1 cellular context compared by ENCODE assay signal in the genomic region with DNA sequence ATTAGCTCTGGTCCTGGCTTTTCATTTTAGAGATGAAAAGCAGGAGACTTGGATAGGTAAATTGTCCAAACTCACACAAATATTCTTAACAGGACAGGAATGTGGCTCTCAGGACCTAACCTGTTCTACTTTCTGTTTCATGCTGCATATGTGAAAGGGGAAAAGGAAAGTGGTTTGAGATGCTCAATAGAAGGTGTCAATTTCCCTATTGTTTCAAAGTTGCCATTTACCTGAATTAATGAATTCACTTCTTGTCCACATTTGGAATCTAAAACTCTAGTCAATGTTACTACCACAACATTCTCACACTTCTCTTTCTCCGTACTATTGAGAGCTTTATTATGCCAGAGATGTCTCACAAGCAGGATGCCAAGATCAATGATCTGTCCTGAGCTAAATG.
TF ChIP-seq lines count a peak whose summit lies in the region.

No MANE protein-coding gene starts in this region.

TF ChIP-seq in GM12878, 131 proteins besides CTCF, POLR2A, EP300 and RAD21:
- TF ChIP-seq, protein P1, sequence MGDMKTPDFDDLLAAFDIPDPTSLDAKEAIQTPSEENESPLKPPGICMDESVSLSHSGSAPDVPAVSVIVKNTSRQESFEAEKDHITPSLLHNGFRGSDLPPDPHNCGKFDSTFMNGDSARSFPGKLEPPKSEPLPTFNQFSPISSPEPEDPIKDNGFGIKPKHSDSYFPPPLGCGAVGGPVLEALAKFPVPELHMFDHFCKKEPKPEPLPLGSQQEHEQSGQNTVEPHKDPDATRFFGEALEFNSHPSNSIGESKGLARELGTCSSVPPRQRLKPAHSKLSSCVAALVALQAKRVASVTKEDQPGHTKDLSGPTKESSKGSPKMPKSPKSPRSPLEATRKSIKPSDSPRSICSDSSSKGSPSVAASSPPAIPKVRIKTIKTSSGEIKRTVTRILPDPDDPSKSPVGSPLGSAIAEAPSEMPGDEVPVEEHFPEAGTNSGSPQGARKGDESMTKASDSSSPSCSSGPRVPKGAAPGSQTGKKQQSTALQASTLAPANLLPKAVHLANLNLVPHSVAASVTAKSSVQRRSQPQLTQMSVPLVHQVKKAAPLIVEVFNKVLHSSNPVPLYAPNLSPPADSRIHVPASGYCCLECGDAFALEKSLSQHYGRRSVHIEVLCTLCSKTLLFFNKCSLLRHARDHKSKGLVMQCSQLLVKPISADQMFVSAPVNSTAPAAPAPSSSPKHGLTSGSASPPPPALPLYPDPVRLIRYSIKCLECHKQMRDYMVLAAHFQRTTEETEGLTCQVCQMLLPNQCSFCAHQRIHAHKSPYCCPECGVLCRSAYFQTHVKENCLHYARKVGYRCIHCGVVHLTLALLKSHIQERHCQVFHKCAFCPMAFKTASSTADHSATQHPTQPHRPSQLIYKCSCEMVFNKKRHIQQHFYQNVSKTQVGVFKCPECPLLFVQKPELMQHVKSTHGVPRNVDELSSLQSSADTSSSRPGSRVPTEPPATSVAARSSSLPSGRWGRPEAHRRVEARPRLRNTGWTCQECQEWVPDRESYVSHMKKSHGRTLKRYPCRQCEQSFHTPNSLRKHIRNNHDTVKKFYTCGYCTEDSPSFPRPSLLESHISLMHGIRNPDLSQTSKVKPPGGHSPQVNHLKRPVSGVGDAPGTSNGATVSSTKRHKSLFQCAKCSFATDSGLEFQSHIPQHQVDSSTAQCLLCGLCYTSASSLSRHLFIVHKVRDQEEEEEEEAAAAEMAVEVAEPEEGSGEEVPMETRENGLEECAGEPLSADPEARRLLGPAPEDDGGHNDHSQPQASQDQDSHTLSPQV (IDR thresholded peaks at IDR 0.05): no peak
- TF ChIP-seq, protein P2, sequence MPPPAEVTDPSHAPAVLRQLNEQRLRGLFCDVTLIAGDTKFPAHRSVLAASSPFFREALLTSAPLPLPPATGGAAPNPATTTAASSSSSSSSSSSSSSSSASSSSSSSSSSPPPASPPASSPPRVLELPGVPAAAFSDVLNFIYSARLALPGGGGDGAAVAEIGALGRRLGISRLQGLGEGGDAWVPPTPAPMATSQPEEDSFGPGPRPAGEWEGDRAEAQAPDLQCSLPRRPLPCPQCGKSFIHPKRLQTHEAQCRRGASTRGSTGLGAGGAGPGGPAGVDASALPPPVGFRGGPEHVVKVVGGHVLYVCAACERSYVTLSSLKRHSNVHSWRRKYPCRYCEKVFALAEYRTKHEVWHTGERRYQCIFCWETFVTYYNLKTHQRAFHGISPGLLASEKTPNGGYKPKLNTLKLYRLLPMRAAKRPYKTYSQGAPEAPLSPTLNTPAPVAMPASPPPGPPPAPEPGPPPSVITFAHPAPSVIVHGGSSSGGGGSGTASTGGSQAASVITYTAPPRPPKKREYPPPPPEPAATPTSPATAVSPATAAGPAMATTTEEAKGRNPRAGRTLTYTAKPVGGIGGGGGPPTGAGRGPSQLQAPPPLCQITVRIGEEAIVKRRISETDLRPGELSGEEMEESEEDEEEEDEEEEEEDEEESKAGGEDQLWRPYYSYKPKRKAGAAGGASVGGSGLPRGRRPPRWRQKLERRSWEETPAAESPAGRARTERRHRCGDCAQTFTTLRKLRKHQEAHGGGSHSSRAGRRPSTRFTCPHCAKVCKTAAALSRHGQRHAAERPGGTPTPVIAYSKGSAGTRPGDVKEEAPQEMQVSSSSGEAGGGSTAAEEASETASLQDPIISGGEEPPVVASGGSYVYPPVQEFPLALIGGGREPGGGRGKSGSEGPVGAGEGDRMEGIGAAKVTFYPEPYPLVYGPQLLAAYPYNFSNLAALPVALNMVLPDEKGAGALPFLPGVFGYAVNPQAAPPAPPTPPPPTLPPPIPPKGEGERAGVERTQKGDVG (CRISPR knock-in tag; IDR thresholded peaks at IDR 0.05): no peak
- TF ChIP-seq ZNF24 (IDR thresholded peaks at IDR 0.05): peak; percentile 85
- TF ChIP-seq LARP7 (IDR thresholded peaks at IDR 0.05): no peak
- 0 out of 2 replicates have a peak, but pooled peaks have one; percentile 10 for TF ChIP-seq MTA2 (IDR thresholded peaks at IDR 0.05; ENCODE audit: low read depth)
- TF ChIP-seq, protein P3, sequence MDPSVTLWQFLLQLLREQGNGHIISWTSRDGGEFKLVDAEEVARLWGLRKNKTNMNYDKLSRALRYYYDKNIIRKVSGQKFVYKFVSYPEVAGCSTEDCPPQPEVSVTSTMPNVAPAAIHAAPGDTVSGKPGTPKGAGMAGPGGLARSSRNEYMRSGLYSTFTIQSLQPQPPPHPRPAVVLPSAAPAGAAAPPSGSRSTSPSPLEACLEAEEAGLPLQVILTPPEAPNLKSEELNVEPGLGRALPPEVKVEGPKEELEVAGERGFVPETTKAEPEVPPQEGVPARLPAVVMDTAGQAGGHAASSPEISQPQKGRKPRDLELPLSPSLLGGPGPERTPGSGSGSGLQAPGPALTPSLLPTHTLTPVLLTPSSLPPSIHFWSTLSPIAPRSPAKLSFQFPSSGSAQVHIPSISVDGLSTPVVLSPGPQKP (IDR thresholded peaks at IDR 0.05; ENCODE audit: low read depth, low read length): no peak
- peak; percentile 10 to 23; a peak in 1 of 4 replicates for TF ChIP-seq IKZF2 (IDR thresholded peaks at IDR 0.05)
- no peak for TF ChIP-seq NFYA (IDR thresholded peaks at IDR 0.05; ENCODE audit: borderline replicate concordance, low read depth, low read length)
- TF ChIP-seq ETV6 (conservative IDR thresholded peaks at IDR 0.05 in 1 of 2, IDR thresholded peaks at IDR 0.05 in 1 of 2; ENCODE audit: borderline replicate concordance in 1 of 2, low read depth in 1 of 2): 0 out of 4 replicates have a peak, but pooled peaks of 1 of the 2 experiments have one; percentile 45
- no peak for TF ChIP-seq GATAD2B (conservative IDR thresholded peaks at IDR 0.05; ENCODE audit: low read depth)
- TF ChIP-seq NR2F1 (conservative IDR thresholded peaks at IDR 0.05): no peak
- no peak for TF ChIP-seq RBBP5 (conservative IDR thresholded peaks at IDR 0.05)
- no peak for TF ChIP-seq RELA (IDR thresholded peaks at IDR 0.05; ENCODE audit: borderline replicate concordance, partially characterized antibody)
- TF ChIP-seq, protein P4, sequence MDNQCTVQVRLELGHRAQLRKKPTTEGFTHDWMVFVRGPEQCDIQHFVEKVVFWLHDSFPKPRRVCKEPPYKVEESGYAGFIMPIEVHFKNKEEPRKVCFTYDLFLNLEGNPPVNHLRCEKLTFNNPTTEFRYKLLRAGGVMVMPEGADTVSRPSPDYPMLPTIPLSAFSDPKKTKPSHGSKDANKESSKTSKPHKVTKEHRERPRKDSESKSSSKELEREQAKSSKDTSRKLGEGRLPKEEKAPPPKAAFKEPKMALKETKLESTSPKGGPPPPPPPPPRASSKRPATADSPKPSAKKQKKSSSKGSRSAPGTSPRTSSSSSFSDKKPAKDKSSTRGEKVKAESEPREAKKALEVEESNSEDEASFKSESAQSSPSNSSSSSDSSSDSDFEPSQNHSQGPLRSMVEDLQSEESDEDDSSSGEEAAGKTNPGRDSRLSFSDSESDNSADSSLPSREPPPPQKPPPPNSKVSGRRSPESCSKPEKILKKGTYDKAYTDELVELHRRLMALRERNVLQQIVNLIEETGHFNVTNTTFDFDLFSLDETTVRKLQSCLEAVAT (IDR thresholded peaks at IDR 0.05): no peak
- TF ChIP-seq, protein P5, sequence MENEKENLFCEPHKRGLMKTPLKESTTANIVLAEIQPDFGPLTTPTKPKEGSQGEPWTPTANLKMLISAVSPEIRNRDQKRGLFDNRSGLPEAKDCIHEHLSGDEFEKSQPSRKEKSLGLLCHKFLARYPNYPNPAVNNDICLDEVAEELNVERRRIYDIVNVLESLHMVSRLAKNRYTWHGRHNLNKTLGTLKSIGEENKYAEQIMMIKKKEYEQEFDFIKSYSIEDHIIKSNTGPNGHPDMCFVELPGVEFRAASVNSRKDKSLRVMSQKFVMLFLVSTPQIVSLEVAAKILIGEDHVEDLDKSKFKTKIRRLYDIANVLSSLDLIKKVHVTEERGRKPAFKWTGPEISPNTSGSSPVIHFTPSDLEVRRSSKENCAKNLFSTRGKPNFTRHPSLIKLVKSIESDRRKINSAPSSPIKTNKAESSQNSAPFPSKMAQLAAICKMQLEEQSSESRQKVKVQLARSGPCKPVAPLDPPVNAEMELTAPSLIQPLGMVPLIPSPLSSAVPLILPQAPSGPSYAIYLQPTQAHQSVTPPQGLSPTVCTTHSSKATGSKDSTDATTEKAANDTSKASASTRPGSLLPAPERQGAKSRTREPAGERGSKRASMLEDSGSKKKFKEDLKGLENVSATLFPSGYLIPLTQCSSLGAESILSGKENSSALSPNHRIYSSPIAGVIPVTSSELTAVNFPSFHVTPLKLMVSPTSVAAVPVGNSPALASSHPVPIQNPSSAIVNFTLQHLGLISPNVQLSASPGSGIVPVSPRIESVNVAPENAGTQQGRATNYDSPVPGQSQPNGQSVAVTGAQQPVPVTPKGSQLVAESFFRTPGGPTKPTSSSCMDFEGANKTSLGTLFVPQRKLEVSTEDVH (IDR thresholded peaks at IDR 0.05; ENCODE audit: low read depth, partially characterized antibody): no peak
- no peak for TF ChIP-seq SMARCA5 (IDR thresholded peaks at IDR 0.05)
- TF ChIP-seq BRCA1 (IDR thresholded peaks at IDR 0.05; ENCODE audit: low read depth, low read length): no peak
- TF ChIP-seq, protein P6, sequence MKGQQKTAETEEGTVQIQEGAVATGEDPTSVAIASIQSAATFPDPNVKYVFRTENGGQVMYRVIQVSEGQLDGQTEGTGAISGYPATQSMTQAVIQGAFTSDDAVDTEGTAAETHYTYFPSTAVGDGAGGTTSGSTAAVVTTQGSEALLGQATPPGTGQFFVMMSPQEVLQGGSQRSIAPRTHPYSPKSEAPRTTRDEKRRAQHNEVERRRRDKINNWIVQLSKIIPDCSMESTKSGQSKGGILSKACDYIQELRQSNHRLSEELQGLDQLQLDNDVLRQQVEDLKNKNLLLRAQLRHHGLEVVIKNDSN (IDR thresholded peaks at IDR 0.05; ENCODE audit: borderline replicate concordance, extremely low read length, insufficient read depth, low read depth, low read length): no peak
- no peak for TF ChIP-seq FOXK2 (IDR thresholded peaks at IDR 0.05)
- peak; percentile 12; the same call in 1 of the 2 replicates for TF ChIP-seq IKZF1 (conservative IDR thresholded peaks at IDR 0.05)
- TF ChIP-seq, protein P7, sequence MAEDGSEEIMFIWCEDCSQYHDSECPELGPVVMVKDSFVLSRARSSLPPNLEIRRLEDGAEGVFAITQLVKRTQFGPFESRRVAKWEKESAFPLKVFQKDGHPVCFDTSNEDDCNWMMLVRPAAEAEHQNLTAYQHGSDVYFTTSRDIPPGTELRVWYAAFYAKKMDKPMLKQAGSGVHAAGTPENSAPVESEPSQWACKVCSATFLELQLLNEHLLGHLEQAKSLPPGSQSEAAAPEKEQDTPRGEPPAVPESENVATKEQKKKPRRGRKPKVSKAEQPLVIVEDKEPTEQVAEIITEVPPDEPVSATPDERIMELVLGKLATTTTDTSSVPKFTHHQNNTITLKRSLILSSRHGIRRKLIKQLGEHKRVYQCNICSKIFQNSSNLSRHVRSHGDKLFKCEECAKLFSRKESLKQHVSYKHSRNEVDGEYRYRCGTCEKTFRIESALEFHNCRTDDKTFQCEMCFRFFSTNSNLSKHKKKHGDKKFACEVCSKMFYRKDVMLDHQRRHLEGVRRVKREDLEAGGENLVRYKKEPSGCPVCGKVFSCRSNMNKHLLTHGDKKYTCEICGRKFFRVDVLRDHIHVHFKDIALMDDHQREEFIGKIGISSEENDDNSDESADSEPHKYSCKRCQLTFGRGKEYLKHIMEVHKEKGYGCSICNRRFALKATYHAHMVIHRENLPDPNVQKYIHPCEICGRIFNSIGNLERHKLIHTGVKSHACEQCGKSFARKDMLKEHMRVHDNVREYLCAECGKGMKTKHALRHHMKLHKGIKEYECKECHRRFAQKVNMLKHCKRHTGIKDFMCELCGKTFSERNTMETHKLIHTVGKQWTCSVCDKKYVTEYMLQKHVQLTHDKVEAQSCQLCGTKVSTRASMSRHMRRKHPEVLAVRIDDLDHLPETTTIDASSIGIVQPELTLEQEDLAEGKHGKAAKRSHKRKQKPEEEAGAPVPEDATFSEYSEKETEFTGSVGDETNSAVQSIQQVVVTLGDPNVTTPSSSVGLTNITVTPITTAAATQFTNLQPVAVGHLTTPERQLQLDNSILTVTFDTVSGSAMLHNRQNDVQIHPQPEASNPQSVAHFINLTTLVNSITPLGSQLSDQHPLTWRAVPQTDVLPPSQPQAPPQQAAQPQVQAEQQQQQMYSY (CRISPR knock-in tag; IDR thresholded peaks at IDR 0.05): no peak
- TF ChIP-seq YY1 (IDR thresholded peaks at IDR 0.05; ENCODE audit: low read depth, low read length): no peak
- TF ChIP-seq FOXM1 (IDR thresholded peaks at IDR 0.05; ENCODE audit: low read depth, low read length): no peak
